In genomic region chr2:185306119-185306518, GRCh38 we compare ENCODE assay signal across 35 cellular contexts.
"Had no signal": no experiment of that assay in that cellular context is flagged by ENCODE, and none has a peak within 500 bp of the region (broad histone marks: within the 10 kb centered on the region; RNA-seq: fewer than 3 reads in every experiment).

No MANE protein-coding gene starts in this region.

- H3K36me3 Mint-ChIP-seq: activated CD4-positive, alpha-beta memory T cell treated with anti-CD3 and anti-CD28 coated beads for 36 hours; activated naive CD4-positive, alpha-beta T cell treated with anti-CD3 and anti-CD28 coated beads, Interleukin-2, amount 10 ng/mL, durations not matched to agents 7 days and 5 days; activated naive CD4-positive, alpha-beta T cell treated with anti-CD3 and anti-CD28 coated beads, Interleukin-2, amount 50 U/mL, for 24 hours; activated naive CD8-positive, alpha-beta T cell; activated naive CD8-positive, alpha-beta T cell treated with anti-CD3 and anti-CD28 coated beads, Interleukin-2, amount 10 ng/mL, durations not matched to agents 7 days and 5 days; brain had no signal

- H3K4me1 Mint-ChIP-seq: activated B cell treated with CpG ODN at 0.5 μM for 24 hours; activated CD4-positive, alpha-beta T cell treated with anti-CD3 and anti-CD28 coated beads, Interleukin-2, amount 10 ng/mL, durations not matched to agents 24 days and 14 days; activated naive CD4-positive, alpha-beta T cell treated with anti-CD3 and anti-CD28 coated beads, Interleukin-2, amount 10 ng/mL, durations not matched to agents 7 days and 5 days; activated naive CD4-positive, alpha-beta T cell treated with anti-CD3 and anti-CD28 coated beads, Interleukin-2, amount 50 U/mL, for 24 hours; activated naive CD8-positive, alpha-beta T cell treated with anti-CD3 and anti-CD28 coated beads, Interleukin-2, amount 10 ng/mL, durations not matched to agents 7 days and 5 days; activated naive CD8-positive, alpha-beta T cell treated with anti-CD3 and anti-CD28 coated beads, Interleukin-2, amount 50 U/mL, for 24 hours; activated T-helper 17 cell treated with anti-CD3 and anti-CD28 coated beads, Interleukin-2, amount 50 U/mL, for 72 hours; brain; central memory CD8-positive, alpha-beta T cell had no signal

- H3K9me3 Mint-ChIP-seq: activated B cell treated with CpG ODN at 0.5 μM for 24 hours; activated CD4-positive, alpha-beta memory T cell treated with anti-CD3 and anti-CD28 coated beads for 36 hours; activated CD4-positive, alpha-beta T cell treated with anti-CD3 and anti-CD28 coated beads, Interleukin-2, amount 10 ng/mL, durations not matched to agents 24 days and 14 days; activated CD8-positive, alpha-beta T cell treated with anti-CD3 and anti-CD28 coated beads for 36 hours; activated naive CD4-positive, alpha-beta T cell treated with anti-CD3 and anti-CD28 coated beads, Interleukin-2, amount 10 ng/mL, durations not matched to agents 7 days and 5 days; activated naive CD4-positive, alpha-beta T cell treated with anti-CD3 and anti-CD28 coated beads, Interleukin-2, amount 50 U/mL, for 24 hours; activated naive CD8-positive, alpha-beta T cell treated with anti-CD3 and anti-CD28 coated beads, Interleukin-2, amount 10 ng/mL, durations not matched to agents 7 days and 5 days; activated T-helper 1 cell treated with anti-CD3 and anti-CD28 coated beads, Interleukin-12 subunit alpha, Interleukin-12 subunit beta, Interleukin-2, Interleukin-4 antibody, amounts not matched to agents 30 ng/mL and 10 ng/mL and 1 ng/mL, durations not matched to agents 14 hours and 24 hours and 36 hours; brain; T-helper 1 cell treated with Interleukin-12 subunit alpha and Interleukin-12 subunit beta and Interleukin-4 antibody, amounts not matched to agents 30 μg/mL and 1 μg/mL, for 36 hours; T-helper 2 cell treated with Interferon-gamma antibody and Interleukin-4, amounts not matched to agents 5 μg/mL and 100 μg/mL, for 36 hours had no signal

- H3K4me1 ChIP-seq: ascending aorta had no signal

- H3K9me3 ChIP-seq: ascending aorta had no signal

- ATAC-seq: activated CD8-positive, alpha-beta T cell treated with anti-CD3 and anti-CD28 coated beads for 36 hours; activated naive CD8-positive, alpha-beta T cell treated with anti-CD3 and anti-CD28 coated beads, Interleukin-2, amount 50 U/mL, for 24 hours; activated T-cell treated with anti-CD3 and anti-CD28 coated beads, Interleukin-2, amount 50 U/mL, for 4 hours; activated T-cell treated with anti-CD3 and anti-CD28 coated beads, Interleukin-2, amount 50 U/mL, for 72 hours; activated T-helper 17 cell treated with anti-CD3 and anti-CD28 coated beads, Interleukin-2, amount 50 U/mL, for 72 hours had no signal

- H3K27me3 ChIP-seq: ascending aorta, cardiac muscle cell had no signal

- H3K36me3 ChIP-seq: ascending aorta, cardiac muscle cell had no signal

- H3K27ac ChIP-seq: ascending aorta, cardiac muscle cell, VCaP had no signal

- H3K27ac Mint-ChIP-seq: activated B cell treated with CpG ODN at 0.5 μM for 24 hours; activated CD4-positive, alpha-beta memory T cell treated with anti-CD3 and anti-CD28 coated beads for 36 hours; activated CD4-positive, alpha-beta T cell treated with anti-CD3 and anti-CD28 coated beads, Interleukin-2, amount 10 ng/mL, durations not matched to agents 24 days and 14 days; activated CD8-positive, alpha-beta T cell treated with anti-CD3 and anti-CD28 coated beads for 36 hours; activated naive CD4-positive, alpha-beta T cell treated with anti-CD3 and anti-CD28 coated beads, Interleukin-2, amount 10 ng/mL, durations not matched to agents 7 days and 5 days; activated naive CD4-positive, alpha-beta T cell treated with anti-CD3 and anti-CD28 coated beads, Interleukin-2, amount 50 U/mL, for 24 hours; activated naive CD8-positive, alpha-beta T cell; activated naive CD8-positive, alpha-beta T cell treated with anti-CD3 and anti-CD28 coated beads, Interleukin-2, amount 10 ng/mL, durations not matched to agents 7 days and 5 days; activated naive CD8-positive, alpha-beta T cell treated with anti-CD3 and anti-CD28 coated beads, Interleukin-2, amount 50 U/mL, for 24 hours; activated T-cell treated with anti-CD3 and anti-CD28 coated beads, Interleukin-2, amount 50 U/mL, for 72 hours; activated T-helper 1 cell treated with anti-CD3 and anti-CD28 coated beads, Interleukin-12 subunit alpha, Interleukin-12 subunit beta, Interleukin-2, Interleukin-4 antibody, amounts not matched to agents 30 ng/mL and 10 ng/mL and 1 ng/mL, durations not matched to agents 14 hours and 24 hours and 36 hours; activated T-helper 17 cell treated with anti-CD3 and anti-CD28 coated beads, Interleukin-2, amount 50 U/mL, for 72 hours; brain; T-helper 1 cell treated with Interleukin-12 subunit alpha and Interleukin-12 subunit beta and Interleukin-4 antibody, amounts not matched to agents 30 μg/mL and 1 μg/mL, for 36 hours; T-helper 2 cell treated with Interferon-gamma antibody and Interleukin-4, amounts not matched to agents 5 μg/mL and 100 μg/mL, for 36 hours had no signal

- H3K4me3 Mint-ChIP-seq: activated B cell treated with CpG ODN at 0.5 μM for 24 hours; activated CD4-positive, alpha-beta memory T cell treated with anti-CD3 and anti-CD28 coated beads for 36 hours; activated CD4-positive, alpha-beta T cell treated with anti-CD3 and anti-CD28 coated beads, Interleukin-2, amount 10 ng/mL, durations not matched to agents 24 days and 14 days; activated CD8-positive, alpha-beta T cell treated with anti-CD3 and anti-CD28 coated beads for 36 hours; activated naive CD4-positive, alpha-beta T cell treated with anti-CD3 and anti-CD28 coated beads, Interleukin-2, amount 10 ng/mL, durations not matched to agents 7 days and 5 days; activated naive CD4-positive, alpha-beta T cell treated with anti-CD3 and anti-CD28 coated beads, Interleukin-2, amount 50 U/mL, for 24 hours; activated naive CD8-positive, alpha-beta T cell; activated naive CD8-positive, alpha-beta T cell treated with anti-CD3 and anti-CD28 coated beads, Interleukin-2, amount 10 ng/mL, durations not matched to agents 7 days and 5 days; activated naive CD8-positive, alpha-beta T cell treated with anti-CD3 and anti-CD28 coated beads, Interleukin-2, amount 50 U/mL, for 24 hours; activated T-cell treated with anti-CD3 and anti-CD28 coated beads, Interleukin-2, amount 50 U/mL, for 4 hours; activated T-cell treated with anti-CD3 and anti-CD28 coated beads, Interleukin-2, amount 50 U/mL, for 72 hours; activated T-helper 1 cell treated with anti-CD3 and anti-CD28 coated beads, Interleukin-12 subunit alpha, Interleukin-12 subunit beta, Interleukin-2, Interleukin-4 antibody, amounts not matched to agents 30 ng/mL and 10 ng/mL and 1 ng/mL, durations not matched to agents 14 hours and 24 hours and 36 hours; activated T-helper 17 cell treated with anti-CD3 and anti-CD28 coated beads, Interleukin-2, amount 50 U/mL, for 72 hours; brain; central memory CD8-positive, alpha-beta T cell; T-helper 1 cell treated with Interleukin-12 subunit alpha and Interleukin-12 subunit beta and Interleukin-4 antibody, amounts not matched to agents 30 μg/mL and 1 μg/mL, for 36 hours; T-helper 2 cell treated with Interferon-gamma antibody and Interleukin-4, amounts not matched to agents 5 μg/mL and 100 μg/mL, for 36 hours had no signal

- H3K4me3 ChIP-seq: ascending aorta, cardiac muscle cell had no signal

- DNase-seq: activated B cell treated with CpG ODN at 0.5 μM for 24 hours; activated CD4-positive, alpha-beta memory T cell treated with anti-CD3 and anti-CD28 coated beads for 36 hours; activated CD4-positive, alpha-beta T cell treated with anti-CD3 and anti-CD28 coated beads for 4 hours; activated CD4-positive, alpha-beta T cell treated with anti-CD3 and anti-CD28 coated beads, Interleukin-2, amount 10 ng/mL, durations not matched to agents 24 days and 14 days; activated CD4-positive, alpha-beta T cell treated with anti-CD3 and anti-CD28 coated beads, Interleukin-2, amount 50 U/mL, for 1 hour; activated CD4-positive, alpha-beta T cell treated with anti-CD3 and anti-CD28 coated beads, Interleukin-2, amount 50 U/mL, for 4 hours; activated CD4-positive, CD25-positive, alpha-beta regulatory T cell treated with anti-CD3 and anti-CD28 coated beads, Interleukin-2, amount 50 U/mL, for 72 hours; activated CD8-positive, alpha-beta memory T cell treated with anti-CD3 and anti-CD28 coated beads, Interleukin-2, amount 50 U/mL, for 4 hours; activated CD8-positive, alpha-beta T cell treated with anti-CD3 and anti-CD28 coated beads for 36 hours; activated gamma-delta T cell; activated naive CD4-positive, alpha-beta T cell treated with anti-CD3 and anti-CD28 coated beads, Interleukin-2, amount 10 ng/mL, durations not matched to agents 7 days and 5 days; activated naive CD4-positive, alpha-beta T cell treated with Interleukin-2 at 50 U/mL for 16 hours; activated naive CD8-positive, alpha-beta T cell treated with anti-CD3 and anti-CD28 coated beads, Interleukin-2, amount 10 ng/mL, durations not matched to agents 7 days and 5 days; activated naive CD8-positive, alpha-beta T cell treated with anti-CD3 and anti-CD28 coated beads, Interleukin-2, amount 50 U/mL, for 24 hours; activated T-cell treated with anti-CD3 and anti-CD28 coated beads for 4 hours; activated T-cell treated with anti-CD3 and anti-CD28 coated beads, Interleukin-2, amount 50 U/mL, for 1 hour; activated T-cell treated with anti-CD3 and anti-CD28 coated beads, Interleukin-2, amount 50 U/mL, for 4 hours; activated T-cell treated with anti-CD3 and anti-CD28 coated beads, Interleukin-2, amount 50 U/mL, for 72 hours; amygdala; anterior cingulate cortex; caudate nucleus; cerebellar nuclear complex; T-helper 2 cell; T-helper 9 cell had no signal

- H3K27me3 Mint-ChIP-seq: activated B cell treated with CpG ODN at 0.5 μM for 24 hours; activated CD4-positive, alpha-beta memory T cell treated with anti-CD3 and anti-CD28 coated beads for 36 hours; activated CD4-positive, alpha-beta T cell treated with anti-CD3 and anti-CD28 coated beads, Interleukin-2, amount 10 ng/mL, durations not matched to agents 24 days and 14 days; activated CD8-positive, alpha-beta T cell treated with anti-CD3 and anti-CD28 coated beads for 36 hours; activated naive CD4-positive, alpha-beta T cell treated with anti-CD3 and anti-CD28 coated beads, Interleukin-2, amount 10 ng/mL, durations not matched to agents 7 days and 5 days; activated naive CD4-positive, alpha-beta T cell treated with anti-CD3 and anti-CD28 coated beads, Interleukin-2, amount 50 U/mL, for 24 hours; activated naive CD8-positive, alpha-beta T cell; activated naive CD8-positive, alpha-beta T cell treated with anti-CD3 and anti-CD28 coated beads, Interleukin-2, amount 10 ng/mL, durations not matched to agents 7 days and 5 days; activated naive CD8-positive, alpha-beta T cell treated with anti-CD3 and anti-CD28 coated beads, Interleukin-2, amount 50 U/mL, for 24 hours; activated T-helper 17 cell treated with anti-CD3 and anti-CD28 coated beads, Interleukin-2, amount 50 U/mL, for 72 hours; brain; central memory CD8-positive, alpha-beta T cell had no signal
